ENCODE assay signal across 8 cellular contexts in the genomic region with DNA sequence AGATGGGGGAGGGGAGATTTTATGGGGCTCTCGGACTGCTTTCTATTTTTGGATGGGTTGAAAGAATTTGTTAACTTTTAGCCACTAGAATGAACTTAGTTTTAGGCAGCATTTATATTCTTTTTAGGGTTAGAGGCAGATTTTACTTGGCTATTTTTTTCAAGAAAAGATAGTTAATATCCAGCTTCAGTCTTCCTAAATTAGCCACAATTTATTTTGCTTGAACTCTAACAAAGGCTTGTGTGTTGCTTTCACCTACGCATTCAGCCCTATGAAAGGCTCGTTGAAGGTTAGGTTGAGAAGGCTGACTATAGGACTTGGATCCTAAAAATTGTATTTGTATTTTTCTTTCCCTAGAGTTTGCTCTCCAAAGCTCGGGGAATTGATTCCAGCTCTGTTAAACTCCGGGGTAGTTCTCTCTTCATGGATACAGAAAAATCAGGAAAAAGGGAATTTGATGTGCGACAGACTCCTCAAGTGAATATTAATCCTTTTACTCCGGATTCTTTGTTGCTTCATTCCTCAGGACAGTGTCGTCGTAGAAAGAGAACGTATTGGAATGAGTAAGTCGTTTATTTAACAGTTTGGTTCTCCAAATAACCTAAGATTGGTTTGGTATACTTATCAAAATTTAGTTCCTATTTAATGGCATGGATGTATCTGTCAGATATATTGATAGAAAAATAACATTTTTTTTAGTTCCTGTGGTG. TPM values are rescaled to one million over a fixed set of nuclear protein-coding genes. Genes with fewer than 3 reads are reported as not detected.
A peak's percentile ranks its signal among the peaks of the same experiment; 100 is the strongest.
DNase-seq lines count a peak whose midpoint lies in the region; ATAC-seq, FAIRE-seq and TF ChIP-seq lines count a peak whose summit lies in the region.

No MANE protein-coding gene starts in this region.

- intact Hi-C loops in esophagus muscularis mucosa (cut with DNase I), result loop anchor here (5.0 kb wide), 1 partner anchor 37 kb away; no protein-coding TSS in a partner anchor
- intact Hi-C loops in left colon (cut with DNase I, micrococcal nuclease), result no loop called here

- TF ChIP-seq CTCF in Peyer's patch (IDR thresholded peaks at IDR 0.05) (no peak), esophagus muscularis mucosa (IDR thresholded peaks at IDR 0.05) (no peak)

- peaks cover 0 to 3% (median 0%) of the 10 kb centered on the region in 3 donors for H3K36me3 ChIP-seq in Peyer's patch
- H3K36me3 ChIP-seq in esophagus muscularis mucosa, result peaks cover 0 to 7% (median 5%) of the 10 kb centered on the region in 4 donors
- H3K36me3 ChIP-seq in rectal smooth muscle tissue (ENCODE audit: control insufficient read depth, insufficient read depth, low read length), result no peaks in the 10 kb centered on the region

- peak overlapping the region; percentile 95 to 98 (median 96) for H3K27ac ChIP-seq in Peyer's patch
- H3K27ac ChIP-seq in esophagus muscularis mucosa (replicated peaks in 1 of 4), result peak overlapping the region; percentile 88 to 98 (median 96)
- peak overlapping the region; percentile 96 for H3K27ac ChIP-seq in rectal smooth muscle tissue (ENCODE audit: low read depth, low read length)

- peaks cover 0 to 12% (median 0%) of the 10 kb centered on the region in 4 donors for H3K4me1 ChIP-seq in Peyer's patch
- peaks cover 4 to 31% (median 26%) of the 10 kb centered on the region in 4 donors for H3K4me1 ChIP-seq in esophagus muscularis mucosa
- peaks cover 3% of the 10 kb centered on the region for H3K4me1 ChIP-seq in rectal smooth muscle tissue (ENCODE audit: control insufficient read depth, insufficient read depth, low read length)

- ATAC-seq in HG03095 (IDR thresholded peaks at IDR 0.05; ENCODE audit: unreplicated experiment) (no peak), left colon (no peak), GM21717 (IDR thresholded peaks at IDR 0.05; ENCODE audit: unreplicated experiment) (no peak)

- H3K4me3 ChIP-seq in Peyer's patch (peak overlapping the region; percentile 71 to 85 (median 80)), esophagus muscularis mucosa (peak overlapping the region; percentile 78 to 84 (median 81)), rectal smooth muscle tissue (ENCODE audit: low read length) (peak overlapping the region; percentile 86)

- H3K9ac ChIP-seq in rectal smooth muscle tissue (ENCODE audit: low read length), result peak overlapping the region; percentile 88

- H3K9me3 ChIP-seq in Peyer's patch (no peaks in the 10 kb centered on the region), esophagus muscularis mucosa (no peaks in the 10 kb centered on the region)

- H3K27me3 ChIP-seq in Peyer's patch (no peaks in the 10 kb centered on the region), esophagus muscularis mucosa (no peaks in the 10 kb centered on the region), rectal smooth muscle tissue (ENCODE audit: control insufficient read depth, insufficient read depth, low read length) (no peaks in the 10 kb centered on the region)

- TF ChIP-seq POLR2A in Peyer's patch (IDR thresholded peaks at IDR 0.05) (no peak), esophagus muscularis mucosa (IDR thresholded peaks at IDR 0.05; ENCODE audit: low read depth) (no peak)

- TF ChIP-seq EP300 in esophagus muscularis mucosa (IDR thresholded peaks at IDR 0.05), result no peak

- peak; percentile 54 for FAIRE-seq in GM19239 (lab: Jason Lieb, UNC)

- DNase-seq in GM19239 (ENCODE audit: insufficient read length, low spot score), result no peak
- no peak for DNase-seq in Peyer's patch
- no peak for DNase-seq in esophagus muscularis mucosa (ENCODE audit: extremely low spot score)
- DNase-seq in NCI-H1048 (lab: John Stamatoyannopoulos, UW), result no peak
- no peak for DNase-seq in left colon

- WGBS in esophagus muscularis mucosa, result 5% methylated on average over 11 of the region's 11 CpGs

RNA-seq across cellular contexts. Expression of gene WEE1, which starts 2.2 kb away (rescaled TPM):
- total RNA-seq in Peyer's patch (10 to 100 TPM; 14.4 to 40.4 (median 26.2) TPM), esophagus muscularis mucosa (10 to 100 TPM; 34.5 to 55.6 (median 41.6) TPM), left colon (10 to 100 TPM; 16.1 to 23.9 TPM)
